Comparison of ENCODE assay signal across 8 cellular contexts in genomic region chr22:43953988-43954771, GRCh38. TPM values are rescaled to one million over a fixed set of nuclear protein-coding genes. Genes with fewer than 3 reads are reported as not detected.
A peak's percentile ranks its signal among the peaks of the same experiment; 100 is the strongest.
DNase-seq lines count a peak whose midpoint lies in the region; ATAC-seq and TF ChIP-seq lines count a peak whose summit lies in the region.

No MANE protein-coding gene starts in this region.

- POLR2A ChIA-PET in naive thymus-derived CD8-positive, alpha-beta T cell (lab: Charles Lee) = interaction anchor here (0.6 to 1.5 kb wide), 7 partner anchors 8 to 246 kb away, joined by 3 to 8 read pairs (median 3); partner anchors contain the start of gene PNPLA3

- H3K4me1 Mint-ChIP-seq in CD4-positive, CD25-positive, alpha-beta regulatory T cell = peaks cover 10 to 41% (median 30%) of the 10 kb centered on the region in 4 donors
- peaks cover 22 to 45% (median 43%) of the 10 kb centered on the region in 4 donors for H3K4me1 Mint-ChIP-seq in naive thymus-derived CD8-positive, alpha-beta T cell

- H3K4me3 Mint-ChIP-seq in CD4-positive, CD25-positive, alpha-beta regulatory T cell = peak overlapping the region; percentile 95 to 98 (median 98)
- H3K4me3 Mint-ChIP-seq in naive thymus-derived CD8-positive, alpha-beta T cell = peak overlapping the region; percentile 89 to 100 (median 98)

- TF ChIP-seq POLR2A in breast epithelium (IDR thresholded peaks at IDR 0.05) = no peak

- TF ChIP-seq CTCF in LNCaP clone FGC (IDR thresholded peaks at IDR 0.05; ENCODE audit: control insufficient read depth, extremely low read depth, insufficient read depth) (no peak), breast epithelium (IDR thresholded peaks at IDR 0.05) (no peak)

- intact Hi-C loops in breast epithelium (cut with DNase I; ENCODE audit: low total_unique reads) = no loop called here

- H3K4me1 ChIP-seq in CD4-positive, CD25-positive, alpha-beta regulatory T cell (ENCODE audit: control insufficient read depth, insufficient read depth, low read length, poor library complexity, severe bottlenecking) = peaks cover 21% of the 10 kb centered on the region
- peaks cover 0 to 10% of the 10 kb centered on the region in 2 donors for H3K4me1 ChIP-seq in breast epithelium

- peak overlapping the region; percentile 92 to 94 (median 93) for H3K27ac Mint-ChIP-seq in CD4-positive, CD25-positive, alpha-beta regulatory T cell
- H3K27ac Mint-ChIP-seq in naive thymus-derived CD8-positive, alpha-beta T cell = peak overlapping the region; percentile 86 to 98 (median 96)

- peak overlapping the region; percentile 95 for H3K4me3 ChIP-seq in CD4-positive, CD25-positive, alpha-beta regulatory T cell (ENCODE audit: low read depth, low read length)
- H3K4me3 ChIP-seq in LNCaP clone FGC (ENCODE audit: low read depth, low read length) (peak overlapping the region; percentile 94), breast epithelium (peak overlapping the region; percentile 74 to 92 (median 86))

- H3K36me3 ChIP-seq in CD4-positive, CD25-positive, alpha-beta regulatory T cell (ENCODE audit: control insufficient read depth, insufficient read depth, low read length) = no peaks in the 10 kb centered on the region
- H3K36me3 ChIP-seq in breast epithelium = no peaks in the 10 kb centered on the region

- no peaks in the 10 kb centered on the region for H3K9me3 ChIP-seq in CD4-positive, CD25-positive, alpha-beta regulatory T cell (ENCODE audit: control insufficient read depth in 2 of 2, low read length in 2 of 2)
- H3K9me3 ChIP-seq in breast epithelium = no peaks in the 10 kb centered on the region

- DNase-seq in CD4-positive, CD25-positive, alpha-beta regulatory T cell = peak in 1 of 3 donors; percentile 8
- no peak for DNase-seq in LNCaP clone FGC (ENCODE audit: low read depth)
- DNase-seq in breast epithelium (ENCODE audit: low spot score in 2 of 2) = no peak
- DNase-seq in naive thymus-derived CD8-positive, alpha-beta T cell = no peak
- no peak for DNase-seq in D341Med (ENCODE audit: low spot score)

- H3K36me3 Mint-ChIP-seq in CD4-positive, CD25-positive, alpha-beta regulatory T cell = no peaks in the 10 kb centered on the region
- peaks cover 0 to 5% (median 4%) of the 10 kb centered on the region in 3 donors for H3K36me3 Mint-ChIP-seq in naive thymus-derived CD8-positive, alpha-beta T cell

- peaks cover 0 to 2% (median 0%) of the 10 kb centered on the region in 7 donors for H3K9me3 Mint-ChIP-seq in CD4-positive, CD25-positive, alpha-beta regulatory T cell
- H3K9me3 Mint-ChIP-seq in naive thymus-derived CD8-positive, alpha-beta T cell = no peaks in the 10 kb centered on the region

- no peak for ATAC-seq in CD4-positive, CD25-positive, alpha-beta regulatory T cell (ENCODE audit: low read depth in 2 of 2)
- no peak for ATAC-seq in naive thymus-derived CD8-positive, alpha-beta T cell
- ATAC-seq in HG03097 (IDR thresholded peaks at IDR 0.05; ENCODE audit: low FRiP score, unreplicated experiment) (no peak), GM19463 (IDR thresholded peaks at IDR 0.05; ENCODE audit: unreplicated experiment) (no peak), HG03095 (IDR thresholded peaks at IDR 0.05; ENCODE audit: unreplicated experiment) (no peak)

- peak overlapping the region; percentile 71 for H3K27ac ChIP-seq in CD4-positive, CD25-positive, alpha-beta regulatory T cell (ENCODE audit: insufficient read depth, low read length, poor library complexity, severe bottlenecking)
- H3K27ac ChIP-seq in breast epithelium = no peak overlapping the region

- H3K27me3 ChIP-seq in CD4-positive, CD25-positive, alpha-beta regulatory T cell (ENCODE audit: control insufficient read depth, insufficient read depth, low read length) = no peaks in the 10 kb centered on the region
- H3K27me3 ChIP-seq in breast epithelium = peaks cover 0 to 5% of the 10 kb centered on the region in 2 donors

- H3K27me3 Mint-ChIP-seq in CD4-positive, CD25-positive, alpha-beta regulatory T cell = no peaks in the 10 kb centered on the region
- H3K27me3 Mint-ChIP-seq in naive thymus-derived CD8-positive, alpha-beta T cell = peaks cover 0 to 10% (median 3%) of the 10 kb centered on the region in 5 donors

RNA-seq across cellular contexts. Expression of gene SAMM50, which starts 1.1 kb away (rescaled TPM):
- 25.1 TPM for total RNA-seq in CD4-positive, CD25-positive, alpha-beta regulatory T cell
- 10 to 100 TPM; 75.3 to 96.4 (median 76.6) TPM for polyA plus RNA-seq in CD4-positive, CD25-positive, alpha-beta regulatory T cell
- 10 to 100 TPM; 36.1 to 40.6 (median 36.4) TPM for total RNA-seq in breast epithelium
- total RNA-seq in naive thymus-derived CD8-positive, alpha-beta T cell = 10 to 100 TPM; 37.7 to 38.1 TPM
- polyA plus RNA-seq in naive thymus-derived CD8-positive, alpha-beta T cell = 10 to 100 TPM; 70.2 to 71.6 (median 70.5) TPM

RNA-seq across cellular contexts. Expression of gene PNPLA3, which starts 30.6 kb away (rescaled TPM):
- total RNA-seq in CD4-positive, CD25-positive, alpha-beta regulatory T cell = not detected
- not detected for polyA plus RNA-seq in CD4-positive, CD25-positive, alpha-beta regulatory T cell
- 1 to 10 TPM; 2.4 to 3.1 (median 2.9) TPM for total RNA-seq in breast epithelium
- total RNA-seq in naive thymus-derived CD8-positive, alpha-beta T cell = under 1 TPM; 0.60 to 0.63 TPM
- not detected for polyA plus RNA-seq in naive thymus-derived CD8-positive, alpha-beta T cell
